In genomic region chr1:10903421-10903820, GRCh38 we compare ENCODE assay signal across 15 cellular contexts.
"Had no signal": no experiment of that assay in that cellular context is flagged by ENCODE, and none has a peak within 500 bp of the region (broad histone marks: within the 10 kb centered on the region; RNA-seq: fewer than 3 reads in every experiment).

No MANE protein-coding gene starts in this region.

- H3K36me3 ChIP-seq: gastroesophageal sphincter, heart right ventricle, lower lobe of right lung, right lobe of liver, stomach had no signal

- H3K27me3 ChIP-seq: right lobe of liver had no signal

- H3K27ac Mint-ChIP-seq: activated CD4-positive, alpha-beta memory T cell treated with anti-CD3 and anti-CD28 coated beads for 36 hours; activated CD4-positive, alpha-beta T cell treated with anti-CD3 and anti-CD28 coated beads for 36 hours; activated T-helper 17 cell treated with anti-CD3 and anti-CD28 coated beads, Interleukin-2, amount 50 U/mL, for 72 hours had no signal

- H3K4me3 Mint-ChIP-seq: activated CD4-positive, alpha-beta memory T cell treated with anti-CD3 and anti-CD28 coated beads for 36 hours; activated CD4-positive, alpha-beta T cell treated with anti-CD3 and anti-CD28 coated beads for 36 hours; activated T-helper 17 cell treated with anti-CD3 and anti-CD28 coated beads, Interleukin-2, amount 50 U/mL, for 72 hours; brain; neural crest cell had no signal

- H3K9me3 Mint-ChIP-seq: activated CD4-positive, alpha-beta memory T cell treated with anti-CD3 and anti-CD28 coated beads for 36 hours; activated T-helper 17 cell treated with anti-CD3 and anti-CD28 coated beads, Interleukin-2, amount 50 U/mL, for 72 hours; neural crest cell had no signal

- DNase-seq: activated T-cell treated with anti-CD3 and anti-CD28 coated beads, Interleukin-2, amount 50 U/mL, for 1 hour; anterior cingulate cortex; cortex of kidney; heart right ventricle; lower lobe of right lung; stimulated activated CD4-positive, alpha-beta T cell treated with anti-CD3 and anti-CD28 coated beads, Interleukin-4, amount 100 ng/mL, for 1 hour; stomach had no signal

- H3K4me1 ChIP-seq: gastroesophageal sphincter, right lobe of liver had no signal

- ATAC-seq: gastroesophageal sphincter, heart right ventricle, lower lobe of right lung had no signal

- H3K27ac ChIP-seq: gastroesophageal sphincter, heart right ventricle, lower lobe of right lung, right lobe of liver, stomach had no signal

- H3K9me3 ChIP-seq: gastroesophageal sphincter, heart right ventricle, lower lobe of right lung, right lobe of liver, stomach had no signal

- H3K36me3 Mint-ChIP-seq: activated CD4-positive, alpha-beta memory T cell treated with anti-CD3 and anti-CD28 coated beads for 36 hours; brain had no signal

- H3K4me3 ChIP-seq: gastroesophageal sphincter, heart right ventricle, lower lobe of right lung, right lobe of liver, smooth muscle cell, stomach had no signal
